ENCODE assay signal across 33 cellular contexts in genomic region chr15:33296050-33296449, GRCh38. TPM values are rescaled to one million over a fixed set of nuclear protein-coding genes. Genes with fewer than 3 reads are reported as not detected.
"Had no signal": no experiment of that assay in that cellular context is flagged by ENCODE, and none has a peak within 500 bp of the region (broad histone marks: within the 10 kb centered on the region; RNA-seq: fewer than 3 reads in every experiment).

No MANE protein-coding gene starts in this region.

- H3K4me1 ChIP-seq: adrenal gland, breast epithelium, Peyer's patch, SJSA1 had no signal

- H3K36me3 Mint-ChIP-seq: activated naive CD4-positive, alpha-beta T cell treated with anti-CD3 and anti-CD28 coated beads, Interleukin-2, amount 50 U/mL, for 72 hours; WTC11 had no signal

- H3K27me3 Mint-ChIP-seq: activated CD4-positive, alpha-beta T cell treated with anti-CD3 and anti-CD28 coated beads for 36 hours; activated CD4-positive, alpha-beta T cell treated with anti-CD3 and anti-CD28 coated beads, Interleukin-2, amount 10 ng/mL, durations not matched to agents 7 days and 5 days had no signal

- DNase-seq: activated CD4-positive, alpha-beta T cell treated with anti-CD3 and anti-CD28 coated beads for 36 hours; activated CD4-positive, alpha-beta T cell treated with anti-CD3 and anti-CD28 coated beads, Interleukin-2, amount 10 ng/mL, durations not matched to agents 7 days and 5 days; activated CD4-positive, alpha-beta T cell treated with anti-CD3 and anti-CD28 coated beads, Interleukin-2, amount 50 U/mL, for 48 hours; activated CD8-positive, alpha-beta memory T cell treated with anti-CD3 and anti-CD28 coated beads, Interleukin-2, amount 50 U/mL, for 4 hours; activated gamma-delta T cell treated with Interleukin-2 at 50 U/mL for 16 hours; activated naive CD4-positive, alpha-beta T cell treated with anti-CD3 and anti-CD28 coated beads for 36 hours; activated T-cell treated with anti-CD3 and anti-CD28 coated beads for 4 hours; activated T-cell treated with anti-CD3 and anti-CD28 coated beads, Interleukin-2, amount 50 U/mL, for 4 hours; adrenal gland; body of pancreas; NCI-H1105; NCI-H1417 treated with DMSO at 0.1 percent for 48 hours; NCI-H187 treated with DMSO at 0.1 percent for 48 hours; NCI-H2081 treated with DMSO at 0.1 percent for 48 hours; NCI-H226; NCI-H446 treated with DMSO at 0.1 percent for 48 hours; NCI-H524; NCI-H774; PC-3; Peyer's patch; RPMI8226; SHP77 treated with DMSO at 0.1 percent for 48 hours; SK-N-SH had no signal

- H3K4me1 Mint-ChIP-seq: activated CD4-positive, alpha-beta T cell treated with anti-CD3 and anti-CD28 coated beads for 36 hours; activated CD4-positive, alpha-beta T cell treated with anti-CD3 and anti-CD28 coated beads, Interleukin-2, amount 10 ng/mL, durations not matched to agents 7 days and 5 days had no signal

- H3K9me3 Mint-ChIP-seq: activated CD4-positive, alpha-beta T cell treated with anti-CD3 and anti-CD28 coated beads, Interleukin-2, amount 10 ng/mL, durations not matched to agents 7 days and 5 days; activated naive CD4-positive, alpha-beta T cell treated with anti-CD3 and anti-CD28 coated beads for 36 hours; activated naive CD4-positive, alpha-beta T cell treated with anti-CD3 and anti-CD28 coated beads, Interleukin-2, amount 50 U/mL, for 72 hours; activated T-cell treated with anti-CD3 and anti-CD28 coated beads, Interleukin-2, amount 50 U/mL, for 4 hours; activated T-helper 1 cell treated with anti-CD3 and anti-CD28 coated beads, Interleukin-12 subunit alpha, Interleukin-12 subunit beta, Interleukin-2, Interleukin-4 antibody, amounts not matched to agents 30 ng/mL and 10 ng/mL and 1 ng/mL, durations not matched to agents 14 hours and 24 hours and 36 hours; T-helper 1 cell treated with Interleukin-12 subunit alpha and Interleukin-12 subunit beta and Interleukin-4 antibody, amounts not matched to agents 30 μg/mL and 1 μg/mL, for 36 hours; T-helper 2 cell treated with Interferon-gamma antibody and Interleukin-4, amounts not matched to agents 5 μg/mL and 100 μg/mL, for 36 hours; WTC11 had no signal

- H3K9me3 ChIP-seq: adrenal gland, body of pancreas, breast epithelium, Peyer's patch, SJSA1, SK-N-SH had no signal

- H3K36me3 ChIP-seq: adrenal gland, breast epithelium, Peyer's patch, SJSA1 had no signal

- H3K4me3 Mint-ChIP-seq: activated CD4-positive, alpha-beta T cell treated with anti-CD3 and anti-CD28 coated beads for 36 hours; activated CD4-positive, alpha-beta T cell treated with anti-CD3 and anti-CD28 coated beads, Interleukin-2, amount 10 ng/mL, durations not matched to agents 7 days and 5 days; activated naive CD4-positive, alpha-beta T cell treated with anti-CD3 and anti-CD28 coated beads for 36 hours; activated T-cell treated with anti-CD3 and anti-CD28 coated beads, Interleukin-2, amount 50 U/mL, for 4 hours; activated T-helper 1 cell treated with anti-CD3 and anti-CD28 coated beads, Interleukin-12 subunit alpha, Interleukin-12 subunit beta, Interleukin-2, Interleukin-4 antibody, amounts not matched to agents 30 ng/mL and 10 ng/mL and 1 ng/mL, durations not matched to agents 14 hours and 24 hours and 36 hours; T-helper 1 cell treated with Interleukin-12 subunit alpha and Interleukin-12 subunit beta and Interleukin-4 antibody, amounts not matched to agents 30 μg/mL and 1 μg/mL, for 36 hours; T-helper 2 cell treated with Interferon-gamma antibody and Interleukin-4, amounts not matched to agents 5 μg/mL and 100 μg/mL, for 36 hours; WTC11 had no signal

- H3K27ac Mint-ChIP-seq: activated CD4-positive, alpha-beta T cell treated with anti-CD3 and anti-CD28 coated beads for 36 hours; activated CD4-positive, alpha-beta T cell treated with anti-CD3 and anti-CD28 coated beads, Interleukin-2, amount 10 ng/mL, durations not matched to agents 7 days and 5 days; activated naive CD4-positive, alpha-beta T cell treated with anti-CD3 and anti-CD28 coated beads for 36 hours; activated naive CD4-positive, alpha-beta T cell treated with anti-CD3 and anti-CD28 coated beads, Interleukin-2, amount 50 U/mL, for 72 hours; activated T-helper 1 cell treated with anti-CD3 and anti-CD28 coated beads, Interleukin-12 subunit alpha, Interleukin-12 subunit beta, Interleukin-2, Interleukin-4 antibody, amounts not matched to agents 30 ng/mL and 10 ng/mL and 1 ng/mL, durations not matched to agents 14 hours and 24 hours and 36 hours; T-helper 1 cell treated with Interleukin-12 subunit alpha and Interleukin-12 subunit beta and Interleukin-4 antibody, amounts not matched to agents 30 μg/mL and 1 μg/mL, for 36 hours; T-helper 2 cell treated with Interferon-gamma antibody and Interleukin-4, amounts not matched to agents 5 μg/mL and 100 μg/mL, for 36 hours; WTC11 had no signal

- ATAC-seq: activated CD4-positive, alpha-beta T cell treated with anti-CD3 and anti-CD28 coated beads for 36 hours; activated CD4-positive, CD25-positive, alpha-beta regulatory T cell treated with anti-CD3 and anti-CD28 coated beads, Interleukin-2, amount 50 U/mL, for 24 hours; activated naive CD4-positive, alpha-beta T cell treated with anti-CD3 and anti-CD28 coated beads, Interleukin-2, amount 50 U/mL, for 72 hours; activated T-cell treated with anti-CD3 and anti-CD28 coated beads, Interleukin-2, amount 50 U/mL, for 4 hours; body of pancreas; K562; PC-3; WTC11 had no signal

- H3K27ac ChIP-seq: adrenal gland, body of pancreas, breast epithelium, Peyer's patch, SJSA1 had no signal

- H3K4me3 ChIP-seq: adrenal gland, body of pancreas, breast epithelium, K562, Peyer's patch, SJSA1 had no signal

- H3K4me2 ChIP-seq: SK-N-SH had no signal

- H3K9ac ChIP-seq: SK-N-SH had no signal

- H3K9me2 ChIP-seq: SK-N-SH had no signal

- H3K27me3 ChIP-seq: adrenal gland, body of pancreas, breast epithelium, Peyer's patch had no signal

RNA-seq across cellular contexts. Expression of gene RYR3, which starts 14.7 kb away (rescaled TPM):
- total RNA-seq: activated CD4-positive, alpha-beta T cell treated with anti-CD3 and anti-CD28 coated beads for 36 hours; activated CD4-positive, alpha-beta T cell treated with anti-CD3 and anti-CD28 coated beads, Interleukin-2, amount 10 ng/mL, durations not matched to agents 7 days and 5 days; activated naive CD4-positive, alpha-beta T cell treated with anti-CD3 and anti-CD28 coated beads for 36 hours; activated naive CD4-positive, alpha-beta T cell treated with anti-CD3 and anti-CD28 coated beads, Interleukin-2, amount 50 U/mL, for 72 hours; activated T-cell treated with anti-CD3 and anti-CD28 coated beads, Interleukin-2, amount 50 U/mL, for 4 hours; activated T-helper 1 cell treated with anti-CD3 and anti-CD28 coated beads, Interleukin-12 subunit alpha, Interleukin-12 subunit beta, Interleukin-2, Interleukin-4 antibody, amounts not matched to agents 30 ng/mL and 10 ng/mL and 1 ng/mL, durations not matched to agents 14 hours and 24 hours and 36 hours; K562; MCF 10A; PC-3 had no signal
